10 cellular contexts compared by ENCODE assay signal in the genomic region with DNA sequence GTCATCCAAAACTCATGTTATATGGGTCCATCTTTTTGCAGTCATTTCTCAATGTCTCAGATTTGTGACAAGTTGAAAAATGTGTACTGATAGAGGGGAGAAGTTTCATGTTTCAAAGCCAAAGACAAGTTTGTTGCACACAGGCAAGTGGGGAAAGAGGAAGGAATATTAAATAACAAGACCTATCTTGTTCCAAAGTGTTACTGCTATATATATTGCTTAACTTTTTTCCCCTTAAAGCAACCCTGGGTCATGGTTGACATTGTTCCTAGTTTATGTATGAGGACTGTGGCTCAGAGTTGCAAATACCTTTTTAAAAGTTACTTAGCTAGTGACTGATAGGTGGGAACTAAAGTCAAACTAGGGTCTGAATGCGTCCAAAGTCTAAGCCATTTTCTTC. TPM values are rescaled to one million over a fixed set of nuclear protein-coding genes. Genes with fewer than 3 reads are reported as not detected.
DNase-seq lines count a peak whose midpoint lies in the region; ATAC-seq and TF ChIP-seq lines count a peak whose summit lies in the region.
"Had no signal": no experiment of that assay in that cellular context is flagged by ENCODE, and none has a peak within 500 bp of the region (broad histone marks: within the 10 kb centered on the region; RNA-seq: fewer than 3 reads in every experiment).

No MANE protein-coding gene starts in this region.

- peak overlapping the region; percentile 77 for H3K4me3 ChIP-seq in SU-DHL-6 (ENCODE audit: insufficient read depth, low read length, poor library complexity, severe bottlenecking)
- H3K4me3 ChIP-seq in fibroblast of villous mesenchyme (ENCODE audit: low read depth, low read length): peak overlapping the region; percentile 68
- H3K4me3 ChIP-seq in thymus (ENCODE audit: low read length): peak overlapping the region; percentile 93
- H3K4me3 ChIP-seq in aorta (ENCODE audit: low read length in 2 of 2): no peak overlapping the region
- H3K4me3 ChIP-seq in mesendoderm (ENCODE audit: low read length): no peak overlapping the region

- H3K56ac ChIP-seq in mesendoderm (ENCODE audit: low read length): no peak overlapping the region

- no peak overlapping the region for H3K23ac ChIP-seq in mesendoderm (ENCODE audit: low read length)

- H3K18ac ChIP-seq in mesendoderm (ENCODE audit: low read length): no peak overlapping the region

- no peak overlapping the region for H2AK5ac ChIP-seq in mesendoderm (ENCODE audit: low read length)

- H2BK120ac ChIP-seq in mesendoderm (ENCODE audit: low read depth, low read length): no peak overlapping the region

- H3K27ac Mint-ChIP-seq in activated T-cell treated with anti-CD3 and anti-CD28 coated beads, Interleukin-2, amount 50 U/mL, for 72 hours: peak overlapping the region; percentile 95

- no peaks in the 10 kb centered on the region for H3K27me3 Mint-ChIP-seq in activated T-cell treated with anti-CD3 and anti-CD28 coated beads, Interleukin-2, amount 50 U/mL, for 72 hours (ENCODE audit: low read depth)

- no peak overlapping the region for H2BK15ac ChIP-seq in mesendoderm (replicated peaks; ENCODE audit: low read depth)

- H2BK5ac ChIP-seq in mesendoderm (ENCODE audit: low read length): no peak overlapping the region

- H3K27ac ChIP-seq in SU-DHL-6 (ENCODE audit: low read depth, low read length) (peak overlapping the region; percentile 95), thymus (ENCODE audit: low read depth) (peak overlapping the region; percentile 80), aorta (ENCODE audit: low read depth in 1 of 2, low read length in 2 of 2) (no peak overlapping the region), mesendoderm (ENCODE audit: low read depth, low read length) (no peak overlapping the region)
- H3K27ac ChIP-seq: C4-2B, parathyroid adenoma had no signal

- H3K36me3 Mint-ChIP-seq in activated T-cell treated with anti-CD3 and anti-CD28 coated beads, Interleukin-2, amount 50 U/mL, for 72 hours (ENCODE audit: insufficient read depth in 2 of 2): peaks cover 2 to 5% of the 10 kb centered on the region in 2 donors

- no peak overlapping the region for H4K5ac ChIP-seq in mesendoderm (ENCODE audit: low read length)

- no peak overlapping the region for H4K8ac ChIP-seq in mesendoderm (ENCODE audit: low read depth, low read length)

- peak overlapping the region; percentile 89 to 95 for H3K4me3 Mint-ChIP-seq in activated T-cell treated with anti-CD3 and anti-CD28 coated beads, Interleukin-2, amount 50 U/mL, for 72 hours

- H3F3A ChIP-seq in SU-DHL-6 (ENCODE audit: insufficient read depth): peaks cover 9% of the 10 kb centered on the region; the same call in 1 of the 2 replicates

- H3K9me3 ChIP-seq in SU-DHL-6 (ENCODE audit: insufficient read depth, low read length) (no peaks in the 10 kb centered on the region), thymus (ENCODE audit: control insufficient read depth) (no peaks in the 10 kb centered on the region), aorta (ENCODE audit: control insufficient read depth, low read length) (no peaks in the 10 kb centered on the region)

- peaks cover 74% of the 10 kb centered on the region for H3K4me1 Mint-ChIP-seq in activated T-cell treated with anti-CD3 and anti-CD28 coated beads, Interleukin-2, amount 50 U/mL, for 72 hours (ENCODE audit: low read depth)

- H3K9me3 Mint-ChIP-seq in activated T-cell treated with anti-CD3 and anti-CD28 coated beads, Interleukin-2, amount 50 U/mL, for 72 hours: no peaks in the 10 kb centered on the region

- intact Hi-C loops in aorta (cut with DNase I): no loop called here

- H3K4me1 ChIP-seq in thymus (ENCODE audit: control insufficient read depth, insufficient read depth, low read length) (peaks cover 27% of the 10 kb centered on the region), aorta (ENCODE audit: control insufficient read depth in 1 of 2, insufficient read depth in 2 of 2, low read length in 2 of 2) (no peaks in the 10 kb centered on the region), mesendoderm (ENCODE audit: control insufficient read depth, low read depth, low read length) (peaks cover 3% of the 10 kb centered on the region)
- H3K4me1 ChIP-seq: parathyroid adenoma had no signal

- H4K20me1 ChIP-seq in SU-DHL-6 (ENCODE audit: low read depth, low read length): no peaks in the 10 kb centered on the region

- no peak overlapping the region for H2AFZ ChIP-seq in SU-DHL-6 (ENCODE audit: low read depth, low read length, severe bottlenecking)
- H2AFZ ChIP-seq: parathyroid adenoma had no signal

- 2% methylated on average over 1 of the region's 1 CpG for WGBS in thymus
- WGBS in aorta, 2 donors: 74 to 75% methylated on average over 1 of the region's 1 CpG
- WGBS in mesendoderm (ENCODE audit: extremely low coverage, insufficient coverage, low lambda C conversion rate): no CpG with 5 or more reads among the region's 1 CpG

- H3K79me1 ChIP-seq in mesendoderm (ENCODE audit: low read length): no peaks in the 10 kb centered on the region

- H3K9me2 ChIP-seq in SU-DHL-6 (replicated peaks; ENCODE audit: insufficient read depth, low read length): no peaks in the 10 kb centered on the region

- H3K9ac ChIP-seq in SU-DHL-6 (ENCODE audit: low read length) (peak overlapping the region; percentile 83), mesendoderm (ENCODE audit: low read length) (no peak overlapping the region)
- H3K9ac ChIP-seq: parathyroid adenoma had no signal

- TF ChIP-seq CTCF in SU-DHL-6 (IDR thresholded peaks at IDR 0.05; ENCODE audit: insufficient read depth, low read length, poor library complexity, severe bottlenecking): no peak
- no peak for TF ChIP-seq CTCF in fibroblast of villous mesenchyme (IDR thresholded peaks at IDR 0.05; ENCODE audit: insufficient read depth, low read depth, low read length)

- H3K36me3 ChIP-seq in SU-DHL-6 (ENCODE audit: low read length) (0 out of 2 replicates have a peak, but pooled peaks cover 4% of the 10 kb centered on the region), thymus (ENCODE audit: control insufficient read depth, insufficient read depth) (no peaks in the 10 kb centered on the region), aorta (ENCODE audit: control insufficient read depth in 1 of 2, insufficient read depth in 2 of 2, low read length in 1 of 2) (no peaks in the 10 kb centered on the region), mesendoderm (ENCODE audit: control insufficient read depth, insufficient read depth, low read length) (no peaks in the 10 kb centered on the region)

- H3K4ac ChIP-seq in mesendoderm (ENCODE audit: low read depth, low read length): no peak overlapping the region

- no peak for DNase-seq in activated T-cell treated with anti-CD3 and anti-CD28 coated beads, Interleukin-2, amount 50 U/mL, for 72 hours
- DNase-seq in activated T-cell treated with anti-CD3 and anti-CD28 coated beads, Interleukin-2, amount 50 U/mL, for 48 hours: no peak
- DNase-seq in fibroblast of villous mesenchyme (ENCODE audit: low read depth) (no peak), aorta (no peak), NCI-H2196 treated with DMSO at 0.1 percent for 48 hours (lab: John Stamatoyannopoulos, UW; ENCODE audit: unreplicated experiment) (no peak), mesendoderm (no peak)

- ATAC-seq in activated T-cell treated with anti-CD3 and anti-CD28 coated beads, Interleukin-2, amount 50 U/mL, for 72 hours (replicated peaks in 1 of 2): no peak
- no peak for ATAC-seq in aorta (ENCODE audit: low FRiP score)

- H3K4me2 ChIP-seq in SU-DHL-6 (ENCODE audit: low read depth, low read length, poor library complexity, severe bottlenecking) (peak overlapping the region; percentile 93), mesendoderm (ENCODE audit: low read length) (no peak overlapping the region)

- no peaks in the 10 kb centered on the region for H3K27me3 ChIP-seq in SU-DHL-6 (ENCODE audit: low read length)
- no peaks in the 10 kb centered on the region for H3K27me3 ChIP-seq in thymus (ENCODE audit: control insufficient read depth, insufficient read depth)
- no peaks in the 10 kb centered on the region for H3K27me3 ChIP-seq in aorta (ENCODE audit: control insufficient read depth in 1 of 2, insufficient read depth in 2 of 2, low read length in 1 of 2)
- H3K27me3 ChIP-seq in mesendoderm (ENCODE audit: insufficient read depth, low read length, poor library complexity): peaks cover 13% of the 10 kb centered on the region

- H3K79me2 ChIP-seq in SU-DHL-6 (ENCODE audit: insufficient read depth, low read length): peaks cover 63% of the 10 kb centered on the region
- H3K79me2 ChIP-seq in mesendoderm (ENCODE audit: control insufficient read depth, insufficient read depth, low read length): no peaks in the 10 kb centered on the region
- H3K79me2 ChIP-seq: parathyroid adenoma had no signal

RNA-seq across cellular contexts. Expression of a gene that starts 1.7 kb away (rescaled TPM):
- total RNA-seq in activated T-cell treated with anti-CD3 and anti-CD28 coated beads, Interleukin-2, amount 50 U/mL, for 72 hours: 10 to 100 TPM; 47.3 to 47.5 TPM
- total RNA-seq in fibroblast of villous mesenchyme (132 and 145 TPM in 2 replicates), aorta (10 to 100 TPM; 13.1 to 23.9 TPM)
- polyA plus RNA-seq in thymus (40.3 TPM), aorta (1 to 10 TPM in 1 of 2 donors, under 1 TPM in 1; 0.49 to 4.5 TPM)
- 0.70 TPM for polyA plus RNA-seq in mesendoderm (2013, experiment 1 of 2)
- 0.78 TPM for polyA plus RNA-seq in mesendoderm (2013, experiment 2 of 2)

Comparison
In these comparisons a context has a peak if more than half of its experiments do, and no peak if none do; other contexts are left out.
1. H3K27ac ChIP-seq: peak in SU-DHL-6 (single experiment) and thymus (single experiment); none in aorta (0 of 2) and mesendoderm (single experiment).
2. H3K4me3 ChIP-seq: peak in SU-DHL-6 (single experiment), fibroblast of villous mesenchyme (single experiment) and thymus (single experiment); none in aorta (0 of 2) and mesendoderm (single experiment).